In genomic region chr20:297925-298754, GRCh38 we compare ENCODE assay signal across 9 cellular contexts. TPM values are rescaled to one million over a fixed set of nuclear protein-coding genes. Genes with fewer than 3 reads are reported as not detected.
DNase-seq lines count a peak whose midpoint lies in the region; ATAC-seq, FAIRE-seq and TF ChIP-seq lines count a peak whose summit lies in the region.
"Had no signal": no experiment of that assay in that cellular context is flagged by ENCODE, and none has a peak within 500 bp of the region (broad histone marks: within the 10 kb centered on the region; RNA-seq: fewer than 3 reads in every experiment).

No MANE protein-coding gene starts in this region.

- H3K36me3 Mint-ChIP-seq in activated naive CD4-positive, alpha-beta T cell treated with anti-CD3 and anti-CD28 coated beads for 36 hours (ENCODE audit: low read depth) = peaks cover 28% of the 10 kb centered on the region
- H3K36me3 Mint-ChIP-seq in type B pancreatic cell = peaks cover 20% of the 10 kb centered on the region

- no peaks in the 10 kb centered on the region for H3K27me3 ChIP-seq in neutrophil

- H3K36me3 ChIP-seq in neutrophil = peaks cover 3% of the 10 kb centered on the region

- DNase-seq in DMS 273 treated with DMSO at 0.1 percent for 48 hours (lab: John Stamatoyannopoulos, UW) (peak; percentile 11), HUDEP-2 (lab: John Stamatoyannopoulos, UW; ENCODE audit: unreplicated experiment in 76 of 76) (peak in 65 of 76 experiments; percentile 5 to 66 (median 40)), RCC 7860 (ENCODE audit: low spot score) (peak; percentile 38), globus pallidus (ENCODE audit: low spot score) (peak; percentile 56), type B pancreatic cell (ENCODE audit: extremely low spot score, unreplicated experiment) (no peak)
- peak; percentile 69 for DNase-seq in activated naive CD4-positive, alpha-beta T cell treated with anti-CD3 and anti-CD28 coated beads for 36 hours

- H3K4me3 Mint-ChIP-seq in activated naive CD4-positive, alpha-beta T cell treated with anti-CD3 and anti-CD28 coated beads for 36 hours = peak overlapping the region; percentile 100
- peak overlapping the region; percentile 98 for H3K4me3 Mint-ChIP-seq in type B pancreatic cell

- CTCF ChIA-PET in activated naive CD4-positive, alpha-beta T cell treated with anti-CD3 and anti-CD28 coated beads for 36 hours (lab: Charles Lee) = interaction anchor here (1.1 to 5.1 kb wide), 5 partner anchors 11 to 84 kb away, joined by 3 to 23 read pairs (median 5); partner anchors contain the start of gene SOX12

- TF ChIP-seq CTCF in neutrophil (IDR thresholded peaks at IDR 0.05) = no peak
- TF ChIP-seq CTCF in type B pancreatic cell (conservative IDR thresholded peaks at IDR 0.05) = no peak

- H3K4me1 Mint-ChIP-seq in activated naive CD4-positive, alpha-beta T cell treated with anti-CD3 and anti-CD28 coated beads for 36 hours (ENCODE audit: low read depth) = peaks cover 30% of the 10 kb centered on the region
- peaks cover 40% of the 10 kb centered on the region for H3K4me1 Mint-ChIP-seq in type B pancreatic cell (ENCODE audit: unreplicated experiment)

- no peaks in the 10 kb centered on the region for H3K9me3 ChIP-seq in neutrophil

- peak overlapping the region; percentile 92 for H3K27ac ChIP-seq in neutrophil

- intact Hi-C loops in activated naive CD4-positive, alpha-beta T cell treated with anti-CD3 and anti-CD28 coated beads for 36 hours (cut with micrococcal nuclease) = loop anchor here (1.0 to 2.0 kb wide), 6 partner anchors 8 to 821 kb away; partner anchors contain the start of genes C20orf96, PSMF1, SOX12 and TBC1D20

- H3K4me3 ChIP-seq in neutrophil (ENCODE audit: low read depth in 1 of 2, low read length in 1 of 2) = peak overlapping the region; percentile 85 to 91

- H3K27ac Mint-ChIP-seq in activated naive CD4-positive, alpha-beta T cell treated with anti-CD3 and anti-CD28 coated beads for 36 hours = peak overlapping the region; percentile 100
- peak overlapping the region; percentile 93 for H3K27ac Mint-ChIP-seq in type B pancreatic cell

- H3K27me3 Mint-ChIP-seq in activated naive CD4-positive, alpha-beta T cell treated with anti-CD3 and anti-CD28 coated beads for 36 hours (ENCODE audit: low read depth) = no peaks in the 10 kb centered on the region
- peaks cover 4% of the 10 kb centered on the region for H3K27me3 Mint-ChIP-seq in type B pancreatic cell

- peak; percentile 21 for ATAC-seq in GM21390 (IDR thresholded peaks at IDR 0.05; ENCODE audit: unreplicated experiment)

- H3K9me3 Mint-ChIP-seq in activated naive CD4-positive, alpha-beta T cell treated with anti-CD3 and anti-CD28 coated beads for 36 hours = no peaks in the 10 kb centered on the region
- no peaks in the 10 kb centered on the region for H3K9me3 Mint-ChIP-seq in type B pancreatic cell

- no peak for FAIRE-seq in RCC 7860 (lab: Jason Lieb, UNC)

- peaks cover 42% of the 10 kb centered on the region in 2 experiments for H3K4me1 ChIP-seq in neutrophil (ENCODE audit: control insufficient read depth in 1 of 2, insufficient read depth in 1 of 2, low read depth in 1 of 2, low read length in 1 of 2)

RNA-seq across cellular contexts. Expression of gene ZCCHC3, which starts 0.8 kb away (rescaled TPM):
- 10 to 100 TPM; 13.6 to 15.6 TPM for total RNA-seq in activated naive CD4-positive, alpha-beta T cell treated with anti-CD3 and anti-CD28 coated beads for 36 hours
- 28.9 and 40.5 TPM in 2 replicates for total RNA-seq in type B pancreatic cell (ENCODE audit: low replicate concordance)

RNA-seq across cellular contexts. Expression of gene C20orf96, which starts 7.6 kb away (rescaled TPM):
- 1 to 10 TPM; 5.1 to 6.8 TPM for total RNA-seq in activated naive CD4-positive, alpha-beta T cell treated with anti-CD3 and anti-CD28 coated beads for 36 hours
- total RNA-seq in type B pancreatic cell (ENCODE audit: low replicate concordance) = 12.6 and 27.0 TPM in 2 replicates

RNA-seq across cellular contexts. Expression of gene SOX12, which starts 27.2 kb away (rescaled TPM):
- 1 to 10 TPM; 6.0 to 6.4 TPM for total RNA-seq in activated naive CD4-positive, alpha-beta T cell treated with anti-CD3 and anti-CD28 coated beads for 36 hours
- 9.9 and 52.7 TPM in 2 replicates for total RNA-seq in type B pancreatic cell (ENCODE audit: low replicate concordance)

RNA-seq across cellular contexts. Expression of gene DEFB132, which starts 40.6 kb away (rescaled TPM):
- total RNA-seq in activated naive CD4-positive, alpha-beta T cell treated with anti-CD3 and anti-CD28 coated beads for 36 hours = not detected
- total RNA-seq in type B pancreatic cell (ENCODE audit: low replicate concordance) = not detected in 2 replicates
- total RNA-seq: pulmonary artery endothelial cell had no signal

RNA-seq across cellular contexts. Expression of gene NRSN2, which starts 48.8 kb away (rescaled TPM):
- total RNA-seq in activated naive CD4-positive, alpha-beta T cell treated with anti-CD3 and anti-CD28 coated beads for 36 hours = 1 to 10 TPM; 3.9 to 4.2 TPM
- total RNA-seq in type B pancreatic cell (ENCODE audit: low replicate concordance) = 33.8 and 43.0 TPM in 2 replicates
